Comparison of ENCODE assay signal across 1 cellular context in genomic region chr12:68178184-68178583, GRCh38.
TF ChIP-seq lines count a peak whose summit lies in the region.

No MANE protein-coding gene starts in this region.

TF ChIP-seq in HepG2, 621 proteins besides CTCF, POLR2A, EP300 and RAD21:
- no peak for TF ChIP-seq SP5 (CRISPR knock-in tag; IDR thresholded peaks at IDR 0.05; ENCODE audit: borderline replicate concordance, low read depth)
- no peak for TF ChIP-seq TEF (CRISPR knock-in tag; IDR thresholded peaks at IDR 0.05)
- no peak for TF ChIP-seq FOXJ3 (CRISPR knock-in tag; IDR thresholded peaks at IDR 0.05; ENCODE audit: borderline replicate concordance)
- TF ChIP-seq EEA1 (CRISPR knock-in tag; IDR thresholded peaks at IDR 0.05; ENCODE audit: borderline replicate concordance), result no peak
- TF ChIP-seq ZNF7 (CRISPR knock-in tag; IDR thresholded peaks at IDR 0.05), result no peak
- TF ChIP-seq PRPF4 (IDR thresholded peaks at IDR 0.05; ENCODE audit: low read depth, low read length, poor library complexity, severe bottlenecking), result no peak
- TF ChIP-seq MNT (IDR thresholded peaks at IDR 0.05), result no peak
- no peak for TF ChIP-seq CCAR2 (optimal IDR thresholded peaks at IDR 0.05; ENCODE audit: low read depth, low read length)
- no peak for TF ChIP-seq ZNF768 (CRISPR knock-in tag; IDR thresholded peaks at IDR 0.05)
- TF ChIP-seq NPAS2 (CRISPR knock-in tag; IDR thresholded peaks at IDR 0.05; ENCODE audit: borderline replicate concordance), result no peak
- no peak for TF ChIP-seq HNRNPK (IDR thresholded peaks at IDR 0.05; ENCODE audit: low read depth, low read length, poor library complexity, severe bottlenecking)
- no peak for TF ChIP-seq EED (CRISPR knock-in tag; IDR thresholded peaks at IDR 0.05)
- no peak for TF ChIP-seq ZBTB44 (CRISPR knock-in tag; IDR thresholded peaks at IDR 0.05)
- TF ChIP-seq IRF1 (CRISPR knock-in tag; IDR thresholded peaks at IDR 0.05; ENCODE audit: low read depth), result no peak
- no peak for TF ChIP-seq TIGD3 (CRISPR knock-in tag; IDR thresholded peaks at IDR 0.05; ENCODE audit: borderline replicate concordance)
- TF ChIP-seq ARHGAP35 (CRISPR knock-in tag; IDR thresholded peaks at IDR 0.05; ENCODE audit: borderline replicate concordance), result no peak
- no peak for TF ChIP-seq LBX2 (CRISPR knock-in tag; IDR thresholded peaks at IDR 0.05; ENCODE audit: borderline replicate concordance)
- TF ChIP-seq ZIK1 (CRISPR knock-in tag; IDR thresholded peaks at IDR 0.05; ENCODE audit: borderline replicate concordance, low read depth), result no peak
